1 cellular context compared by ENCODE assay signal in the genomic region with DNA sequence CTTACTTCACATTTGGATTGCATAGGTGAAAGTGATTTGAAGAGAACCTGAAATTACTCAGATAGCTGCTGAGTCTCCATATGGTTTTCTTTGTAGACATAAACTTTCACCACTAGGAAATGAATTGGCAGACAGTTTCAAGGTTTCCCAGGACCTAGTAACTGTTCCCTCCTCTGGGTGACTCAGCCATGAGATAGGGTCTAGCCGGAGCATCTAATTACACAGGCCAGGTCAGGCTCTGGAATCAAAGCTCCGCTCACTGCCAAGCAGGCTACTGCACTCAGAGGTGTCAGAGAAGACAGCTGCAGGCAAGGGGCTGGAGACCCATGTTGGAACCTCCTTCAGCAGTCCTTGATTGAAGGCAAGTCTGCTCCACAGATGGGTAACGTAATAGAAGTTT.
TF ChIP-seq lines count a peak whose summit lies in the region.

No MANE protein-coding gene starts in this region.

TF ChIP-seq in HepG2, 621 proteins besides CTCF, POLR2A, EP300 and RAD21 (continued from another document):
- TF ChIP-seq ZSCAN9 (CRISPR knock-in tag; IDR thresholded peaks at IDR 0.05; ENCODE audit: borderline replicate concordance) = no peak
